2 cellular contexts compared by ENCODE assay signal in genomic region chr1:204545881-204546280, GRCh38.
TF ChIP-seq lines count a peak whose summit lies in the region.

No MANE protein-coding gene starts in this region.

TF ChIP-seq in SK-N-SH treated with all-trans-retinoic acid at 6 μM for 48 hours, 23 proteins besides CTCF, POLR2A, EP300 and RAD21 (continued from another document):
- TF ChIP-seq TSHZ2 (CRISPR knock-in tag; IDR thresholded peaks at IDR 0.05) (no peak), ISL1 (CRISPR knock-in tag; IDR thresholded peaks at IDR 0.05) (no peak), SNAI2 (CRISPR knock-in tag; IDR thresholded peaks at IDR 0.05) (no peak), ZFP3 (CRISPR knock-in tag; IDR thresholded peaks at IDR 0.05) (no peak), ZNF70 (CRISPR knock-in tag; IDR thresholded peaks at IDR 0.05) (no peak), ZNF8 (CRISPR knock-in tag; IDR thresholded peaks at IDR 0.05) (no peak), PPARA (CRISPR knock-in tag; IDR thresholded peaks at IDR 0.05; ENCODE audit: borderline replicate concordance) (no peak), PATZ1 (CRISPR knock-in tag; IDR thresholded peaks at IDR 0.05; ENCODE audit: borderline replicate concordance) (no peak), CREB5 (CRISPR knock-in tag; IDR thresholded peaks at IDR 0.05; ENCODE audit: low read depth) (no peak), POU6F1 (CRISPR knock-in tag; IDR thresholded peaks at IDR 0.05; ENCODE audit: borderline replicate concordance, low read depth) (no peak), ARNTL (CRISPR knock-in tag; IDR thresholded peaks at IDR 0.05; ENCODE audit: borderline replicate concordance, low read depth) (no peak), BACH2 (CRISPR knock-in tag; IDR thresholded peaks at IDR 0.05; ENCODE audit: borderline replicate concordance) (no peak), RARB (CRISPR knock-in tag; IDR thresholded peaks at IDR 0.05) (no peak), ZNF565 (CRISPR knock-in tag; conservative IDR thresholded peaks at IDR 0.05; ENCODE audit: low read depth) (no peak)

TF ChIP-seq in SK-N-SH, 30 proteins besides CTCF, POLR2A, EP300 and RAD21 (continued from another document):
- no peak for TF ChIP-seq MAX (IDR thresholded peaks at IDR 0.05; ENCODE audit: low read depth)
- no peak for TF ChIP-seq SMC3 (IDR thresholded peaks at IDR 0.05; ENCODE audit: low read depth, low read length)
- no peak for TF ChIP-seq POLR2AphosphoS5 (IDR thresholded peaks at IDR 0.05; ENCODE audit: low read depth, low read length)
- TF ChIP-seq NRF1 (IDR thresholded peaks at IDR 0.05; ENCODE audit: low read depth, low read length) = no peak
- no peak for TF ChIP-seq YY1 (IDR thresholded peaks at IDR 0.05; ENCODE audit: low read depth)
- no peak for TF ChIP-seq JUND (IDR thresholded peaks at IDR 0.05)
